9 cellular contexts compared by ENCODE assay signal in the genomic region with DNA sequence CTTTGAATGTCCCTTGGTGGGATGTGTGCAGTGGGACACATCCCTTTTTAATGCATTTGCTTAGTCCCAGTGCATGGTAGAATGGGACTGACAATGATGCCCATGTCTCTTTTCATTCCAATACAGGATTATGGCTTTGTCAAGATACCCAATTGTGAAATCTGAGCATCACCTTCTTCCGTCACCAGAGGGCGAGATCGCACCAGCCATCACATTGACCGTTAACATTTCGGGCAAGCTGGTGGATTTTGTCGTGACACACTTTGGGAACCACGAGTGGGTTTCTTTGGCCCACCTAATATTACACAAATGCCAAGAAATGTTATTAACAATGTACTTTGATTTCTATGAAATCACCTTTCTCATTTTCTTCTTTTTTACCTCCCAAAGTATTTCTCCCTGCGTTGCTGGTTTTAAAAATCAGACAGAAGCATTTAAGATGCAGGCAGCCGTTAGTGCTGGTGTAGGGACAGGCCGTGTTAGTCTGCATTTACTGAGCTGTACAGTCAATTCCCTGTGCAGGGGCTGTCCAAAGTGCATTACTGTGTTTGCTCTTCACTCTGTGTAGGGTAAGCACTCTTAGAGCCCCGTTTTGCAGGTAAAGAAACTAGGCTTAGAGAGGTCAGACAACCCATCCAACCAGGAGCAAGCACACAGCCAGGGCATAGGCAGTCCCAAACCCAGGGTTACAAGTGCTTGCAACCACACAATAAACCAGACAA. TPM values are rescaled to one million over a fixed set of nuclear protein-coding genes. Genes with fewer than 3 reads are reported as not detected.
A peak's percentile ranks its signal among the peaks of the same experiment; 100 is the strongest.
DNase-seq lines count a peak whose midpoint lies in the region; ATAC-seq and TF ChIP-seq lines count a peak whose summit lies in the region.
"Had no signal": no experiment of that assay in that cellular context is flagged by ENCODE, and none has a peak within 500 bp of the region (broad histone marks: within the 10 kb centered on the region; RNA-seq: fewer than 3 reads in every experiment).

No MANE protein-coding gene starts in this region.

- WGBS in testis, 2 donors = 41% methylated on average over 11 of the region's 11 CpGs
- WGBS in prostate gland = 24% methylated on average over 11 of the region's 11 CpGs

- intact Hi-C loops in dorsolateral prefrontal cortex (cut with DNase I) = no loop called here
- intact Hi-C loops in testis (cut with DNase I; ENCODE audit: low total_unique reads) = no loop called here
- intact Hi-C loops in prostate gland (cut with DNase I) = no loop called here

- TF ChIP-seq POLR2A in testis (IDR thresholded peaks at IDR 0.05) (no peak), prostate gland (IDR thresholded peaks at IDR 0.05) (no peak)

- no peaks in the 10 kb centered on the region for H3K36me3 ChIP-seq in testis (ENCODE audit: low read depth, missing control alignments)
- H3K36me3 ChIP-seq in prostate gland = no peaks in the 10 kb centered on the region

- H3K4me1 ChIP-seq in testis (no peaks in the 10 kb centered on the region), prostate gland (replicated peaks) (no peaks in the 10 kb centered on the region)

- no peak for DNase-seq in AG09309 (ENCODE audit: low read depth)
- DNase-seq in GM12864 (ENCODE audit: low read depth) = no peak
- peak; percentile 26 to 47 for DNase-seq in NCI-H524 (lab: John Stamatoyannopoulos, UW)
- peak in 9 of 10 donors; percentile 26 to 66 (median 52) for DNase-seq in dorsolateral prefrontal cortex
- peak; percentile 73 for DNase-seq in testis
- DNase-seq in prostate gland (ENCODE audit: low spot score) = no peak
- no peak for DNase-seq in NCI-H1436 (lab: John Stamatoyannopoulos, UW)

- ATAC-seq in HG02610 (IDR thresholded peaks at IDR 0.05; ENCODE audit: unreplicated experiment) = no peak

- H3K27ac ChIP-seq in dorsolateral prefrontal cortex (no peak overlapping the region), testis (no peak overlapping the region), prostate gland (no peak overlapping the region)

- TF ChIP-seq CTCF in AG09309 (IDR thresholded peaks at IDR 0.05; ENCODE audit: control insufficient read depth, insufficient read depth, low read depth, low read length, missing control alignments) = peak; percentile 67
- TF ChIP-seq CTCF in GM12864 (IDR thresholded peaks at IDR 0.05; ENCODE audit: low read depth, low read length, missing control alignments) = peak; percentile 69
- peak in 55 of 56 donors; percentile 35 to 72 (median 59) for TF ChIP-seq CTCF in dorsolateral prefrontal cortex (IDR thresholded peaks at IDR 0.05 in 54 of 56, conservative IDR thresholded peaks at IDR 0.05 in 2 of 56; ENCODE audit: low read depth in 1 of 56, partially characterized antibody in 56 of 56)
- TF ChIP-seq CTCF in testis (IDR thresholded peaks at IDR 0.05) = peak in 2 of 3 experiments; percentile 56 to 59
- TF ChIP-seq CTCF in prostate gland (IDR thresholded peaks at IDR 0.05) = peak in 2 of 4 experiments; percentile 17 to 20

- H3K9me3 ChIP-seq in testis = no peaks in the 10 kb centered on the region
- H3K9me3 ChIP-seq in prostate gland = no peaks in the 10 kb centered on the region

- H3K4me3 ChIP-seq in AG09309 (ENCODE audit: control insufficient read depth, low read depth, low read length) = no peak overlapping the region
- H3K4me3 ChIP-seq in GM12864 (ENCODE audit: low read depth, low read length) = no peak overlapping the region
- peak overlapping the region in 8 of 59 donors; percentile 8 to 46 (median 29) for H3K4me3 ChIP-seq in dorsolateral prefrontal cortex
- no peak overlapping the region for H3K4me3 ChIP-seq in testis
- no peak overlapping the region for H3K4me3 ChIP-seq in prostate gland

- peaks cover 0 to 21% (median 3%) of the 10 kb centered on the region in 45 donors for H3K27me3 ChIP-seq in dorsolateral prefrontal cortex
- no peaks in the 10 kb centered on the region for H3K27me3 ChIP-seq in testis
- no peaks in the 10 kb centered on the region for H3K27me3 ChIP-seq in prostate gland (replicated peaks; ENCODE audit: insufficient read depth)

RNA-seq across cellular contexts. Expression of a gene that starts 46.5 kb away (rescaled TPM):
- total RNA-seq in dorsolateral prefrontal cortex (1 to 10 TPM in 1 of 120 experiments, under 1 TPM in 1, not detected in 118; 0.22 to 1.2 TPM), testis (1 to 10 TPM in 1 of 2 donors, not detected in 1; 1.2 TPM), prostate gland (100 to 1,000 TPM in 1 of 2 donors, 10 to 100 TPM in 1; 14.8 to 118 TPM)
- polyA plus RNA-seq in testis (ENCODE audit: insufficient read depth, low read depth, low replicate concordance) = 0.25 TPM
- polyA plus RNA-seq: IgD-negative memory B cell had no signal

Comparison
In these comparisons a context has a peak if more than half of its experiments do, and no peak if none do; other contexts are left out.
1. DNase-seq: peak in NCI-H524 (2 of 2), dorsolateral prefrontal cortex (9 of 10) and testis (single experiment); none in AG09309 (single experiment), GM12864 (single experiment), prostate gland (single experiment) and NCI-H1436 (single experiment).
2. RNA of a gene that starts 46.5 kb away (total RNA-seq): 14.8 to 118 TPM in prostate gland; 1.2 TPM in testis and 0.22 to 1.2 TPM in dorsolateral prefrontal cortex; every median in the first group is over 4 times any median in the second.